Comparison of ENCODE assay signal across 10 cellular contexts in the genomic region with DNA sequence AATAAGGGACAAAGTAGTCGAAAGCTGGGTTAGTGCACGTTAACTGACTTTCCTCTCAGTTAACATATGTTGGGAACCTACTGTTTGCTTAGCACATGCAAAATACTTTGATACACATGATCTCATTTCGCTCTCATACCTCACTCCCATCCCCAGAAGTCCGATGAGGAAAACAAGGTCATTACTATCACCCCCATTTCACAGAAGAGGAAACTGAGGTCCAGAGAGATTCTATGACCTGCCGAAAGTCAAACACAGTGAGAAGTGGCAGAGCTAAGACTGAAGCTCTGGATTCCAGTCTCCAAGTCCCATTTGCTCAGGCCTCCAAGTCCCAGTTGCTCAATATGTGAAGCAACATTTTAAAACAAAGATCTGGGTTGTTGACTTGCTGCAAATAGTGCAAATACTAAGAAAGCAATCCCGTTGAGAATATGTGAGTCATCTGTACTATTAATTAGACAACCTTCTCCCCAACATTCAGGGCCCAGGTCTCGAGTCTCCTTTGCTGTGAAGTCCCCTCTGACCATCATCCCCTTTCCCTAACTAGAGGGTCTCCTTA.
DNase-seq lines count a peak whose midpoint lies in the region; ATAC-seq and TF ChIP-seq lines count a peak whose summit lies in the region.
"Had no signal": no experiment of that assay in that cellular context is flagged by ENCODE, and none has a peak within 500 bp of the region (broad histone marks: within the 10 kb centered on the region; RNA-seq: fewer than 3 reads in every experiment).

No MANE protein-coding gene starts in this region.

- no peaks in the 10 kb centered on the region for H3K36me3 ChIP-seq in skeletal muscle satellite cell (ENCODE audit: insufficient read depth, low read length)

- DNase-seq in DMS153 (lab: John Stamatoyannopoulos, UW) = peak; percentile 30
- DNase-seq in DMS153 treated with DMSO at 0.1 percent for 48 hours (lab: John Stamatoyannopoulos, UW; ENCODE audit: unreplicated experiment) = no peak
- peak; percentile 59 for DNase-seq in fibroblast of the conjunctiva (ENCODE audit: low read depth)
- DNase-seq in NOMO-1 treated with dmso at 0.1 percent for 144 hours (lab: John Stamatoyannopoulos, UW; ENCODE audit: unreplicated experiment) = no peak
- DNase-seq in OCI-M1 (lab: John Stamatoyannopoulos, UW) = no peak
- DNase-seq in activated naive CD4-positive, alpha-beta T cell treated with anti-CD3 and anti-CD28 coated beads, Interleukin-2, amount 50 U/mL, for 72 hours (ENCODE audit: low spot score in 2 of 2) = no peak
- DNase-seq: activated CD4-positive, alpha-beta T cell treated with anti-CD3 and anti-CD28 coated beads, Interleukin-2, amount 50 U/mL, for 1 hour; SHP77 had no signal

- no peak overlapping the region for H3K9ac ChIP-seq in skeletal muscle satellite cell (ENCODE audit: low read depth, low read length)

- peak; percentile 34; the same call in 1 of the 3 replicates for ATAC-seq in SK-N-SH treated with all-trans-retinoic acid at 6 μM for 48 hours
- no peak for ATAC-seq in activated naive CD4-positive, alpha-beta T cell treated with anti-CD3 and anti-CD28 coated beads, Interleukin-2, amount 50 U/mL, for 72 hours

- H3K9me3 ChIP-seq in skeletal muscle satellite cell (replicated peaks; ENCODE audit: low read length) = no peaks in the 10 kb centered on the region

- H3K9me3 Mint-ChIP-seq in activated naive CD4-positive, alpha-beta T cell treated with anti-CD3 and anti-CD28 coated beads, Interleukin-2, amount 50 U/mL, for 72 hours = peaks cover 3 to 7% of the 10 kb centered on the region in 2 donors

- peaks cover 22% of the 10 kb centered on the region for H3K4me1 ChIP-seq in skeletal muscle satellite cell (ENCODE audit: control insufficient read depth, insufficient read depth, low read length)

- no peaks in the 10 kb centered on the region for H3K27me3 ChIP-seq in skeletal muscle satellite cell (ENCODE audit: control insufficient read depth, insufficient read depth, low read length)

- no peak overlapping the region for H3K4me3 ChIP-seq in skeletal muscle satellite cell (ENCODE audit: low read length)

- peak overlapping the region in 1 of 2 donors; percentile 76 for H3K27ac Mint-ChIP-seq in activated naive CD4-positive, alpha-beta T cell treated with anti-CD3 and anti-CD28 coated beads, Interleukin-2, amount 50 U/mL, for 72 hours

- H3K36me3 Mint-ChIP-seq in activated naive CD4-positive, alpha-beta T cell treated with anti-CD3 and anti-CD28 coated beads, Interleukin-2, amount 50 U/mL, for 72 hours = peaks cover 0 to 12% of the 10 kb centered on the region in 2 donors

- H3K4me2 ChIP-seq in skeletal muscle satellite cell (ENCODE audit: low read length) = peak overlapping the region; percentile 38

TF ChIP-seq in SK-N-SH treated with all-trans-retinoic acid at 6 μM for 48 hours, 23 proteins besides CTCF, POLR2A, EP300 and RAD21:
- TF ChIP-seq CSDC2 (CRISPR knock-in tag; IDR thresholded peaks at IDR 0.05) (no peak), GLIS3 (CRISPR knock-in tag; IDR thresholded peaks at IDR 0.05) (no peak), ZNF8 (CRISPR knock-in tag; IDR thresholded peaks at IDR 0.05) (no peak), ISL1 (CRISPR knock-in tag; IDR thresholded peaks at IDR 0.05) (no peak), TCF4 (CRISPR knock-in tag; IDR thresholded peaks at IDR 0.05; ENCODE audit: borderline replicate concordance) (no peak), RARB (CRISPR knock-in tag; IDR thresholded peaks at IDR 0.05) (no peak), ZNF565 (CRISPR knock-in tag; conservative IDR thresholded peaks at IDR 0.05; ENCODE audit: low read depth) (no peak), ZFP30 (CRISPR knock-in tag; IDR thresholded peaks at IDR 0.05) (no peak), ZNF70 (CRISPR knock-in tag; IDR thresholded peaks at IDR 0.05) (no peak), ZFP3 (CRISPR knock-in tag; IDR thresholded peaks at IDR 0.05) (no peak), POU6F1 (CRISPR knock-in tag; IDR thresholded peaks at IDR 0.05; ENCODE audit: borderline replicate concordance, low read depth) (no peak), BACH2 (CRISPR knock-in tag; IDR thresholded peaks at IDR 0.05; ENCODE audit: borderline replicate concordance) (no peak), ARNTL (CRISPR knock-in tag; IDR thresholded peaks at IDR 0.05; ENCODE audit: borderline replicate concordance, low read depth) (no peak)
- TF ChIP-seq, protein P1, sequence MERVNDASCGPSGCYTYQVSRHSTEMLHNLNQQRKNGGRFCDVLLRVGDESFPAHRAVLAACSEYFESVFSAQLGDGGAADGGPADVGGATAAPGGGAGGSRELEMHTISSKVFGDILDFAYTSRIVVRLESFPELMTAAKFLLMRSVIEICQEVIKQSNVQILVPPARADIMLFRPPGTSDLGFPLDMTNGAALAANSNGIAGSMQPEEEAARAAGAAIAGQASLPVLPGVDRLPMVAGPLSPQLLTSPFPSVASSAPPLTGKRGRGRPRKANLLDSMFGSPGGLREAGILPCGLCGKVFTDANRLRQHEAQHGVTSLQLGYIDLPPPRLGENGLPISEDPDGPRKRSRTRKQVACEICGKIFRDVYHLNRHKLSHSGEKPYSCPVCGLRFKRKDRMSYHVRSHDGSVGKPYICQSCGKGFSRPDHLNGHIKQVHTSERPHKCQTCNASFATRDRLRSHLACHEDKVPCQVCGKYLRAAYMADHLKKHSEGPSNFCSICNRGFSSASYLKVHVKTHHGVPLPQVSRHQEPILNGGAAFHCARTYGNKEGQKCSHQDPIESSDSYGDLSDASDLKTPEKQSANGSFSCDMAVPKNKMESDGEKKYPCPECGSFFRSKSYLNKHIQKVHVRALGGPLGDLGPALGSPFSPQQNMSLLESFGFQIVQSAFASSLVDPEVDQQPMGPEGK (CRISPR knock-in tag; IDR thresholded peaks at IDR 0.05; ENCODE audit: borderline replicate concordance) = no peak
- TF ChIP-seq, protein P2, sequence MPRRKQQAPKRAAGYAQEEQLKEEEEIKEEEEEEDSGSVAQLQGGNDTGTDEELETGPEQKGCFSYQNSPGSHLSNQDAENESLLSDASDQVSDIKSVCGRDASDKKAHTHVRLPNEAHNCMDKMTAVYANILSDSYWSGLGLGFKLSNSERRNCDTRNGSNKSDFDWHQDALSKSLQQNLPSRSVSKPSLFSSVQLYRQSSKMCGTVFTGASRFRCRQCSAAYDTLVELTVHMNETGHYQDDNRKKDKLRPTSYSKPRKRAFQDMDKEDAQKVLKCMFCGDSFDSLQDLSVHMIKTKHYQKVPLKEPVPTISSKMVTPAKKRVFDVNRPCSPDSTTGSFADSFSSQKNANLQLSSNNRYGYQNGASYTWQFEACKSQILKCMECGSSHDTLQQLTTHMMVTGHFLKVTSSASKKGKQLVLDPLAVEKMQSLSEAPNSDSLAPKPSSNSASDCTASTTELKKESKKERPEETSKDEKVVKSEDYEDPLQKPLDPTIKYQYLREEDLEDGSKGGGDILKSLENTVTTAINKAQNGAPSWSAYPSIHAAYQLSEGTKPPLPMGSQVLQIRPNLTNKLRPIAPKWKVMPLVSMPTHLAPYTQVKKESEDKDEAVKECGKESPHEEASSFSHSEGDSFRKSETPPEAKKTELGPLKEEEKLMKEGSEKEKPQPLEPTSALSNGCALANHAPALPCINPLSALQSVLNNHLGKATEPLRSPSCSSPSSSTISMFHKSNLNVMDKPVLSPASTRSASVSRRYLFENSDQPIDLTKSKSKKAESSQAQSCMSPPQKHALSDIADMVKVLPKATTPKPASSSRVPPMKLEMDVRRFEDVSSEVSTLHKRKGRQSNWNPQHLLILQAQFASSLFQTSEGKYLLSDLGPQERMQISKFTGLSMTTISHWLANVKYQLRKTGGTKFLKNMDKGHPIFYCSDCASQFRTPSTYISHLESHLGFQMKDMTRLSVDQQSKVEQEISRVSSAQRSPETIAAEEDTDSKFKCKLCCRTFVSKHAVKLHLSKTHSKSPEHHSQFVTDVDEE (CRISPR knock-in tag; IDR thresholded peaks at IDR 0.05) = no peak
TF ChIP-seq in SK-N-SH treated with all-trans-retinoic acid at 6 μM for 48 hours: peak in this region for 0.

Comparison
In these comparisons a context has a peak if more than half of its experiments do, and no peak if none do; other contexts are left out.
1. DNase-seq: peak in DMS153 (single experiment) and fibroblast of the conjunctiva (single experiment); none in DMS153 treated with DMSO at 0.1 percent for 48 hours (single experiment), NOMO-1 treated with dmso at 0.1 percent for 144 hours (single experiment), OCI-M1 (single experiment) and activated naive CD4-positive, alpha-beta T cell treated with anti-CD3 and anti-CD28 coated beads, Interleukin-2, amount 50 U/mL, for 72 hours (0 of 2).